Comparison of ENCODE assay signal across 10 cellular contexts in genomic region chr3:151226088-151226563, GRCh38. TPM values are rescaled to one million over a fixed set of nuclear protein-coding genes. Genes with fewer than 3 reads are reported as not detected.
DNase-seq lines count a peak whose midpoint lies in the region; ATAC-seq and TF ChIP-seq lines count a peak whose summit lies in the region.
"Had no signal": no experiment of that assay in that cellular context is flagged by ENCODE, and none has a peak within 500 bp of the region (broad histone marks: within the 10 kb centered on the region; RNA-seq: fewer than 3 reads in every experiment).

No MANE protein-coding gene starts in this region.

- peak overlapping the region; percentile 92 for H3K27ac Mint-ChIP-seq in activated CD8-positive, alpha-beta T cell treated with anti-CD3 and anti-CD28 coated beads for 36 hours

- POLR2A ChIA-PET in AG04449 (lab: Yijun Ruan, JAX) = no interaction called here
- POLR2A ChIA-PET in activated CD8-positive, alpha-beta T cell treated with anti-CD3 and anti-CD28 coated beads for 36 hours (lab: Charles Lee) = interaction anchor here (0.6 to 4.0 kb wide), 5 partner anchors 9 to 58 kb away, joined by 3 to 39 read pairs (median 3); partner anchors contain the start of gene GPR171

- H3K27me3 ChIP-seq in SJCRH30 (peaks cover 4% of the 10 kb centered on the region; the same call in 1 of the 2 replicates), stomach (no peaks in the 10 kb centered on the region)
- H3K27me3 ChIP-seq: heart right ventricle had no signal

- peak; percentile 35 for ATAC-seq in activated CD8-positive, alpha-beta T cell treated with anti-CD3 and anti-CD28 coated beads for 36 hours
- no peak for ATAC-seq in HG02938 (IDR thresholded peaks at IDR 0.05; ENCODE audit: unreplicated experiment)
- ATAC-seq: heart right ventricle had no signal

- no peak overlapping the region for H3K27ac ChIP-seq in SJCRH30
- peak overlapping the region in 2 of 5 donors; percentile 5 to 78 for H3K27ac ChIP-seq in stomach

- peaks cover 14% of the 10 kb centered on the region for H3K36me3 Mint-ChIP-seq in activated CD8-positive, alpha-beta T cell treated with anti-CD3 and anti-CD28 coated beads for 36 hours (ENCODE audit: low read depth)

- H3K4me1 ChIP-seq in SJCRH30 (no peaks in the 10 kb centered on the region), stomach (peaks cover 4 to 50% (median 25%) of the 10 kb centered on the region in 4 donors)

- CTCF ChIA-PET in AG04449 (lab: Yijun Ruan, JAX) = interaction anchor here (0.7 to 8.2 kb wide), 11 partner anchors 18 to 249 kb away, joined by 3 to 191 read pairs (median 18); partner anchors contain the start of genes GPR171 and P2RY14
- CTCF ChIA-PET in activated CD8-positive, alpha-beta T cell treated with anti-CD3 and anti-CD28 coated beads for 36 hours (lab: Charles Lee) = interaction anchor here (0.7 to 8.5 kb wide), 14 partner anchors 8 to 611 kb away, joined by 3 to 254 read pairs (median 16); partner anchors contain the start of gene P2RY14

- peak overlapping the region; percentile 10 for H3K4me3 Mint-ChIP-seq in activated CD8-positive, alpha-beta T cell treated with anti-CD3 and anti-CD28 coated beads for 36 hours

- TF ChIP-seq CTCF in AG04449 (IDR thresholded peaks at IDR 0.05; ENCODE audit: insufficient read depth, low read length, missing control alignments) = no peak
- TF ChIP-seq CTCF in HFF-Myc (IDR thresholded peaks at IDR 0.05; ENCODE audit: low read depth, low read length, missing control alignments) = no peak
- TF ChIP-seq CTCF in activated CD8-positive, alpha-beta T cell treated with anti-CD3 and anti-CD28 coated beads for 36 hours (IDR thresholded peaks at IDR 0.05) = no peak
- TF ChIP-seq CTCF in stomach (IDR thresholded peaks at IDR 0.05) = no peak

- no peaks in the 10 kb centered on the region for H3K27me3 Mint-ChIP-seq in activated CD8-positive, alpha-beta T cell treated with anti-CD3 and anti-CD28 coated beads for 36 hours

- DNase-seq in AG04449 (ENCODE audit: low read depth, low spot score) (peak; percentile 70), HFF-Myc (ENCODE audit: extremely low read depth, low read depth) (peak; percentile 29), hepatic stellate cell (ENCODE audit: low spot score) (peak; percentile 31), cerebellum (ENCODE audit: low spot score) (no peak), SJCRH30 (no peak), stomach (no peak)
- no peak for DNase-seq in activated CD8-positive, alpha-beta T cell treated with anti-CD3 and anti-CD28 coated beads for 36 hours
- DNase-seq: GOT3, heart right ventricle had no signal

- no peaks in the 10 kb centered on the region for H3K9me3 ChIP-seq in SJCRH30 (replicated peaks)
- H3K9me3 ChIP-seq in stomach = no peaks in the 10 kb centered on the region

- H3K4me3 ChIP-seq in AG04449 (ENCODE audit: low read depth, low read length) (no peak overlapping the region), HFF-Myc (replicated peaks; ENCODE audit: low read depth, low read length) (no peak overlapping the region), SJCRH30 (no peak overlapping the region), stomach (no peak overlapping the region)
- H3K4me3 ChIP-seq: heart right ventricle had no signal

- peaks cover 58% of the 10 kb centered on the region for H3K4me1 Mint-ChIP-seq in activated CD8-positive, alpha-beta T cell treated with anti-CD3 and anti-CD28 coated beads for 36 hours (ENCODE audit: low read depth)

- no peaks in the 10 kb centered on the region for H3K36me3 ChIP-seq in SJCRH30
- H3K36me3 ChIP-seq in stomach = no peaks in the 10 kb centered on the region
- H3K36me3 ChIP-seq: heart right ventricle had no signal

- H3K9me3 Mint-ChIP-seq in activated CD8-positive, alpha-beta T cell treated with anti-CD3 and anti-CD28 coated beads for 36 hours = peaks cover 11% of the 10 kb centered on the region

- WGBS in stomach, 5 donors = 31 to 48% (median 45%) methylated on average over 4 of the region's 4 CpGs

- TF ChIP-seq POLR2A in stomach (IDR thresholded peaks at IDR 0.05) = no peak

- intact Hi-C loops in activated CD8-positive, alpha-beta T cell treated with anti-CD3 and anti-CD28 coated beads for 36 hours (cut with micrococcal nuclease) = loop anchor here (2.0 kb wide), 2 partner anchors 21 to 57 kb away; no protein-coding TSS in a partner anchor
- intact Hi-C loops in stomach (cut with DNase I; ENCODE audit: low total_unique reads) = loop anchor here (5.0 kb wide), 1 partner anchor 56 kb away; no protein-coding TSS in a partner anchor

- no peak for TF ChIP-seq EP300 in stomach (IDR thresholded peaks at IDR 0.05)

RNA-seq across cellular contexts. Expression of gene GPR171, which starts 23.1 kb away (rescaled TPM):
- total RNA-seq in activated CD8-positive, alpha-beta T cell treated with anti-CD3 and anti-CD28 coated beads for 36 hours = 100 to 1,000 TPM in 1 of 2 experiments, 10 to 100 TPM in 1; 91.8 to 101 TPM
- total RNA-seq in cerebellum = not detected
- total RNA-seq in SJCRH30 (2014; rRNA removed; shearing (Covaris generic)) = not detected in 2 replicates
- 10 to 100 TPM in 3 of 5 donors, under 1 TPM in 1, not detected in 1; 0.73 to 37.5 (median 20.5) TPM for total RNA-seq in stomach
- polyA plus RNA-seq in stomach = 1 to 10 TPM in 2 of 3 donors, under 1 TPM in 1; 0.44 to 1.4 (median 1.3) TPM

RNA-seq across cellular contexts. Expression of gene P2RY14, which starts 52.2 kb away (rescaled TPM):
- total RNA-seq in activated CD8-positive, alpha-beta T cell treated with anti-CD3 and anti-CD28 coated beads for 36 hours = under 1 TPM; 0.51 to 0.70 TPM
- 0.91 TPM for total RNA-seq in cerebellum
- total RNA-seq in SJCRH30 (2014; rRNA removed; shearing (Covaris generic)) = 0.04 TPM in 1 of 2 replicates, not detected in the other
- total RNA-seq in stomach = 10 to 100 TPM in 3 of 5 donors, 1 to 10 TPM in 2; 1.7 to 43.2 (median 11.6) TPM
- 1 to 10 TPM; 4.8 to 8.6 (median 8.6) TPM for polyA plus RNA-seq in stomach

Comparison
In these comparisons a context has a peak if more than half of its experiments do, and no peak if none do; other contexts are left out.
1. DNase-seq: peak in AG04449 (single experiment), HFF-Myc (single experiment) and hepatic stellate cell (single experiment); none in activated CD8-positive, alpha-beta T cell treated with anti-CD3 and anti-CD28 coated beads for 36 hours (single experiment), cerebellum (single experiment), SJCRH30 (0 of 2) and stomach (single experiment).